In the genomic region with DNA sequence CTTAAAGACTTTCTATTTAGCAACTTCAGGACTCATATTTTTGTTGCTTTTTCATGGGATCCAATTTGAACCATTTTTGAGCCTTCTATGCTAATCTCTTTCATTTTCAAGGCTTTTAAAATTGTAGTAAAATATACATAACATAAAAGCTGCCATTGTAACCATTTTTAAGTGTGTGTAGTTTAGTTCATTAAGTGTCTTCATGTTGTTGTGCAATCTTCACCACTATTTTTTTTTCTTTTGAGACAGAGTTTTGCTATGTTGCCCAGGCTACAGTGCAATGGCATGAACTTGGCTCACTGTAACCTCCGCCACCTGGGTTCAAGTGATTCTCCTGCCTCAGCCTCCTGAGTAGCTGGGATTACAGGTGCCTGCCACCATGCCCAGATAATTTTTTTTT, we compare ENCODE assay signal across 6 cellular contexts.
"Had no signal": no experiment of that assay in that cellular context is flagged by ENCODE, and none has a peak within 500 bp of the region (broad histone marks: within the 10 kb centered on the region; RNA-seq: fewer than 3 reads in every experiment).

No MANE protein-coding gene starts in this region.

- FAIRE-seq: HTR-8/SVneo had no signal

- DNase-seq: IMR-90, KBM-7, KG1 had no signal

- H3K27ac ChIP-seq: HL-60, KMS-11 had no signal

- H3K9ac ChIP-seq: KMS-11 had no signal

- H3K4me2 ChIP-seq: KMS-11 had no signal
